Comparison of ENCODE assay signal across 17 cellular contexts in the genomic region with DNA sequence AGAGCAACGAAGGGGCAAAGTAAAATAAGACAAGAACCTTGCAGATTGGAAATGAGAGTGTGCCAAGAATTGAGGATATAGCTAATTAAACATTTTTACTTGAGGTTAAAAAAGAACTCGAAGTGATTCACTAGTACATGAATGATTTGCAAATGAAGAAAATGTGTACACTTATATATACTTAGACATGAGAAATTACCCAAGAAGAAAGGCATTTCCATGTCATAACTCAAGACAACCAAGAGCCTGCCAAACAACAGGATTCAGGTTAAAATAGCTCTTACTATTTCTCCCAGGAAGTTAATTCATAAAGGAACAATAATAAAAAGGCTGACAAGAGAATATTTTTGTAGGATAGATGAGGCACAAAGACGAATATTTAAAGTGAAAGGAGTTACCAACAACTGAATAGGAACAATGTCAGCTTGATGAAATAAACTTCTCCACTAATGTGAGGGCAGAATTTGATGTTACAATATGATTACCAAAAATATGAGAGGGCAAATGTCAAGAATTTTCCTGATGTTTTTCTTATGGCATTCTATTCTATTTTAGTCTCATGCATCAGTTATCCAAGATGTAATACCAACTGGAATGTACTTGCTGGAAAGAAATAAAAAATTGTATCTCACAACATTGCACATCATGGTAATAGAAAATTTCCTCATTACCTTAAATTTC. TPM values are rescaled to one million over a fixed set of nuclear protein-coding genes. Genes with fewer than 3 reads are reported as not detected.
DNase-seq lines count a peak whose midpoint lies in the region; ATAC-seq and TF ChIP-seq lines count a peak whose summit lies in the region.
"Had no signal": no experiment of that assay in that cellular context is flagged by ENCODE, and none has a peak within 500 bp of the region (broad histone marks: within the 10 kb centered on the region; RNA-seq: fewer than 3 reads in every experiment).

No MANE protein-coding gene starts in this region.

- H3K4me3 Mint-ChIP-seq in activated T-cell treated with anti-CD3 and anti-CD28 coated beads, Interleukin-2, amount 50 U/mL, for 24 hours, result no peak overlapping the region
- H3K4me3 Mint-ChIP-seq: endodermal cell had no signal

- ATAC-seq in SK-N-SH treated with all-trans-retinoic acid at 6 μM for 48 hours, result peak; percentile 76
- ATAC-seq in GM18867 (IDR thresholded peaks at IDR 0.05; ENCODE audit: unreplicated experiment), result no peak
- ATAC-seq in GM19452 (IDR thresholded peaks at IDR 0.05; ENCODE audit: unreplicated experiment), result no peak

- DNase-seq in AG20443 (ENCODE audit: low spot score) (peak; percentile 55), fibroblast of peridontal ligament (ENCODE audit: extremely low read depth) (peak; percentile 92), renal cortical epithelial cell (ENCODE audit: low read depth) (peak; percentile 42), GM19238 (ENCODE audit: insufficient read length, low spot score) (no peak)
- no peak for DNase-seq in activated T-cell treated with anti-CD3 and anti-CD28 coated beads, Interleukin-2, amount 50 U/mL, for 24 hours
- DNase-seq: activated CD4-positive, alpha-beta T cell treated with anti-CD3 and anti-CD28 coated beads for 4 hours; activated naive CD4-positive, alpha-beta T cell treated with anti-CD3 and anti-CD28 coated beads, Interleukin-2, amount 50 U/mL, for 16 hours; caudate nucleus; DMS53; endodermal cell; glutamatergic neuron; NCI-H446 treated with DMSO at 0.1 percent for 48 hours; nucleus accumbens; stimulated activated naive CD4-positive, alpha-beta T cell had no signal

- peaks cover 2% of the 10 kb centered on the region for H3K9me3 Mint-ChIP-seq in activated T-cell treated with anti-CD3 and anti-CD28 coated beads, Interleukin-2, amount 50 U/mL, for 24 hours
- H3K9me3 Mint-ChIP-seq: endodermal cell had no signal

- no peaks in the 10 kb centered on the region for H3K36me3 Mint-ChIP-seq in activated T-cell treated with anti-CD3 and anti-CD28 coated beads, Interleukin-2, amount 50 U/mL, for 24 hours (ENCODE audit: low read depth)

- H3K27ac Mint-ChIP-seq in activated T-cell treated with anti-CD3 and anti-CD28 coated beads, Interleukin-2, amount 50 U/mL, for 24 hours, result no peak overlapping the region
- H3K27ac Mint-ChIP-seq: endodermal cell had no signal

- peaks cover 1% of the 10 kb centered on the region for H3K4me1 Mint-ChIP-seq in activated T-cell treated with anti-CD3 and anti-CD28 coated beads, Interleukin-2, amount 50 U/mL, for 24 hours (ENCODE audit: low read depth)
- H3K4me1 Mint-ChIP-seq: endodermal cell had no signal

- peaks cover 6% of the 10 kb centered on the region for H3K27me3 Mint-ChIP-seq in activated T-cell treated with anti-CD3 and anti-CD28 coated beads, Interleukin-2, amount 50 U/mL, for 24 hours

TF ChIP-seq in SK-N-SH treated with all-trans-retinoic acid at 6 μM for 48 hours, 23 proteins besides CTCF, POLR2A, EP300 and RAD21:
- TF ChIP-seq RARB (CRISPR knock-in tag; IDR thresholded peaks at IDR 0.05) (no peak), SNAI2 (CRISPR knock-in tag; IDR thresholded peaks at IDR 0.05) (no peak), OSR1 (CRISPR knock-in tag; IDR thresholded peaks at IDR 0.05) (no peak), ISL1 (CRISPR knock-in tag; IDR thresholded peaks at IDR 0.05) (0 out of 2 replicates have a peak, but pooled peaks have one; percentile 37), ZFP3 (CRISPR knock-in tag; IDR thresholded peaks at IDR 0.05) (no peak), ESRRG (CRISPR knock-in tag; IDR thresholded peaks at IDR 0.05) (no peak), CSRNP3 (CRISPR knock-in tag; IDR thresholded peaks at IDR 0.05) (no peak), ZNF70 (CRISPR knock-in tag; IDR thresholded peaks at IDR 0.05) (no peak)
- TF ChIP-seq, protein P1, sequence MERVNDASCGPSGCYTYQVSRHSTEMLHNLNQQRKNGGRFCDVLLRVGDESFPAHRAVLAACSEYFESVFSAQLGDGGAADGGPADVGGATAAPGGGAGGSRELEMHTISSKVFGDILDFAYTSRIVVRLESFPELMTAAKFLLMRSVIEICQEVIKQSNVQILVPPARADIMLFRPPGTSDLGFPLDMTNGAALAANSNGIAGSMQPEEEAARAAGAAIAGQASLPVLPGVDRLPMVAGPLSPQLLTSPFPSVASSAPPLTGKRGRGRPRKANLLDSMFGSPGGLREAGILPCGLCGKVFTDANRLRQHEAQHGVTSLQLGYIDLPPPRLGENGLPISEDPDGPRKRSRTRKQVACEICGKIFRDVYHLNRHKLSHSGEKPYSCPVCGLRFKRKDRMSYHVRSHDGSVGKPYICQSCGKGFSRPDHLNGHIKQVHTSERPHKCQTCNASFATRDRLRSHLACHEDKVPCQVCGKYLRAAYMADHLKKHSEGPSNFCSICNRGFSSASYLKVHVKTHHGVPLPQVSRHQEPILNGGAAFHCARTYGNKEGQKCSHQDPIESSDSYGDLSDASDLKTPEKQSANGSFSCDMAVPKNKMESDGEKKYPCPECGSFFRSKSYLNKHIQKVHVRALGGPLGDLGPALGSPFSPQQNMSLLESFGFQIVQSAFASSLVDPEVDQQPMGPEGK (CRISPR knock-in tag; IDR thresholded peaks at IDR 0.05; ENCODE audit: borderline replicate concordance), result no peak

RNA-seq across cellular contexts. Expression of gene NPR3, which starts 18.9 kb away (rescaled TPM):
- total RNA-seq in renal cortical epithelial cell, result 2.8 and 16.0 TPM in 2 replicates

Comparison
In these comparisons a context has a peak if more than half of its experiments do, and no peak if none do; other contexts are left out.
1. DNase-seq: peak in AG20443 (single experiment), fibroblast of peridontal ligament (single experiment) and renal cortical epithelial cell (single experiment); none in activated T-cell treated with anti-CD3 and anti-CD28 coated beads, Interleukin-2, amount 50 U/mL, for 24 hours (single experiment) and GM19238 (single experiment).